In the genomic region with DNA sequence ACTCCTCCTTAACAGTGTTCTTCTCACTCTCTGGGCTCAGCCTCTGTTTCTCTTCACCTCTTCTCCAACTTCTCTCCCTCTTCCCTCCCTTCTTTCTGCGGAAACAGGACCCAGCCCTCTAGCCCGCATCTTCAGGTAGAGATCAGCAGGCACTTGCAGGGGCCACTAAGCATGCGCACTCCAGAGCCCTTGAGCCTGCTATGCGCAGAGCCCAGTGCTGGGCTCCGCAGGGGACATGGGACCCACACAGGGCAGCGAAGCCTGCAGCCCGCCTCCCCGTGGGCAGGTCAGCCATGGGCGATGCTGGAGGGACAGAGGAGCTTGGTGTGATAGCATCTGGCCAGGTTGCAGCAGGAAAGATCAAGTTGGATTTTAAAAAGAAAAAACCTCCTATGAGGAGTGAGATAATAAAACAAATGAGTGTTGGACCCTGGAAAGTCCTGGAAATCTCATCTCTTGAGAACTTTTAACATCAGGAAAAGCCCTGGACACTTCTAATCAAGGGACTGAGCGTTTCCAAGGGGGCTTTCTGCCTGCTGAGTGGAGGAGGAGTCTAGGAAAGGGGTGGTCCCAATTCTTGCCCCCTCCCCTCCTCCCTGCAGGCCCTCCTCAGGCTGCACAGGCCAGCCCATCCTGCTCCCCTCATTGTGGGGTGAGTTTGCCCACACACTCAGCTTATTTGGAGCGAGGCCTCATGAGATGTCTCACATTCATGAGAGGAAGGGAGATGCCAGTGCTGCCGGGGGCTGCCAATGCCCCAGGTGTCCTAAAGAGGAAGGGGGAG, we compare ENCODE assay signal across 1 cellular context.
TF ChIP-seq lines count a peak whose summit lies in the region.

No MANE protein-coding gene starts in this region.

TF ChIP-seq in GM23338, 12 proteins besides CTCF, POLR2A, EP300 and RAD21 (continued from another document):
- TF ChIP-seq ZNF462 (CRISPR knock-in tag; IDR thresholded peaks at IDR 0.05), result no peak
- TF ChIP-seq POLR2AphosphoS5 (IDR thresholded peaks at IDR 0.05; ENCODE audit: low read depth), result no peak
- TF ChIP-seq EZH2phosphoT487 (IDR thresholded peaks at IDR 0.05; ENCODE audit: unreplicated experiment), result no peak
- TF ChIP-seq, protein P1, sequence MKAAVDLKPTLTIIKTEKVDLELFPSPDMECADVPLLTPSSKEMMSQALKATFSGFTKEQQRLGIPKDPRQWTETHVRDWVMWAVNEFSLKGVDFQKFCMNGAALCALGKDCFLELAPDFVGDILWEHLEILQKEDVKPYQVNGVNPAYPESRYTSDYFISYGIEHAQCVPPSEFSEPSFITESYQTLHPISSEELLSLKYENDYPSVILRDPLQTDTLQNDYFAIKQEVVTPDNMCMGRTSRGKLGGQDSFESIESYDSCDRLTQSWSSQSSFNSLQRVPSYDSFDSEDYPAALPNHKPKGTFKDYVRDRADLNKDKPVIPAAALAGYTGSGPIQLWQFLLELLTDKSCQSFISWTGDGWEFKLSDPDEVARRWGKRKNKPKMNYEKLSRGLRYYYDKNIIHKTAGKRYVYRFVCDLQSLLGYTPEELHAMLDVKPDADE (IDR thresholded peaks at IDR 0.05), result no peak
- TF ChIP-seq STAT1 (IDR thresholded peaks at IDR 0.05; ENCODE audit: unreplicated experiment), result no peak
- TF ChIP-seq NANOG (IDR thresholded peaks at IDR 0.05; ENCODE audit: borderline replicate concordance), result no peak
- TF ChIP-seq ZNF114 (CRISPR knock-in tag; IDR thresholded peaks at IDR 0.05), result no peak
- no peak for TF ChIP-seq EZH2 (IDR thresholded peaks at IDR 0.05; ENCODE audit: low read depth, unreplicated experiment)
- TF ChIP-seq REST (IDR thresholded peaks at IDR 0.05; ENCODE audit: unreplicated experiment), result no peak
- TF ChIP-seq ZNF331 (CRISPR knock-in tag; IDR thresholded peaks at IDR 0.05; ENCODE audit: low read depth), result no peak
